ENCODE assay signal across 1 cellular context in genomic region chr10:69064762-69065328, GRCh38.
TF ChIP-seq lines count a peak whose summit lies in the region.

No MANE protein-coding gene starts in this region.

TF ChIP-seq in GM23338, 12 proteins besides CTCF, POLR2A, EP300 and RAD21:
- no peak for TF ChIP-seq ZNF114 (CRISPR knock-in tag; IDR thresholded peaks at IDR 0.05)
- no peak for TF ChIP-seq JUNB (IDR thresholded peaks at IDR 0.05; ENCODE audit: unreplicated experiment)
- no peak for TF ChIP-seq POLR2AphosphoS5 (IDR thresholded peaks at IDR 0.05; ENCODE audit: low read depth)
- TF ChIP-seq REST (IDR thresholded peaks at IDR 0.05; ENCODE audit: unreplicated experiment), result no peak
- TF ChIP-seq ZNF331 (CRISPR knock-in tag; IDR thresholded peaks at IDR 0.05; ENCODE audit: low read depth), result no peak
- TF ChIP-seq EZH2 (IDR thresholded peaks at IDR 0.05; ENCODE audit: low read depth, unreplicated experiment), result no peak
